ENCODE assay signal across 30 cellular contexts in the genomic region with DNA sequence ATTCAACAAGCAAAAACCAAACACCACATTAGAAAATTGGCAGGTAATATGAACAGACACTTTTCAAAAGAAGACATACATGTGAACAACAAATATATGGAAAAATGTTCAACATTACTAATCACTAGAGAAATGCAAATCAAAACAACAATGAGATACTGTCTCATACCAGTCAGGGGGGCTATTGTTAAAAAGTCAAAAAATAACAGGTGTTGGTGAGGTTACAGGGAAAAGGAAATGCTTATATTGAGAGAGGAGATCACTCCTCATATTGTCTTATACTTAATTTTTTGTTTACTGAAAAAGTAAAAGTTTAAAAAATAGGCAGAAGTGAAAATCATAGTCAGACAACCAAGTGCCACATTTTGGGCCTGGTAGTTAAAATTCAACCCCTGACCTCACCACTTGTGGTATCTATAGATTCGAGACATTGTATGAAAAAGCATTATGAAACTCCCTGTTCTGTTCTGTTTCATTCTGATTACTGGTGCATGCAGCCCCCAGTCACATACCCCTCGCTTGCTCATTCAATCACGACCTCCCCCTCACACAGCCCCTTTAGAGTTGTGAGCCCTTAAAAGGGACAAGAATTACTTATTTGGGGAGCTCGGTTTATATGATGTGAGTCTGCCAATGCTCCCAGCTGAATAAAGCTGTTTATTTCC.
"Had no signal": no experiment of that assay in that cellular context is flagged by ENCODE, and none has a peak within 500 bp of the region (broad histone marks: within the 10 kb centered on the region; RNA-seq: fewer than 3 reads in every experiment).

No MANE protein-coding gene starts in this region.

- H3K4me3 Mint-ChIP-seq: activated CD4-positive, alpha-beta T cell treated with anti-CD3 and anti-CD28 coated beads for 36 hours; activated naive CD8-positive, alpha-beta T cell; brain; natural killer cell treated with Interleukin-12 subunit alpha and Interleukin-12 subunit beta and Interleukin-15 and Interleukin-18, amount 100 ng/mL, for 72 hours; stimulated activated memory B cell treated with anti-CD40 and anti-IgM and Interleukin-4, amounts not matched to agents 10 μg/mL and 1 μg/mL and 100 μg/mL, for 72 hours; stimulated activated naive CD8-positive, alpha-beta T cell treated with anti-CD3 and anti-CD28 coated beads, Interleukin-15, amount 100 ng/mL, for 72 hours had no signal

- H3K9me3 Mint-ChIP-seq: natural killer cell treated with Interleukin-12 subunit alpha and Interleukin-12 subunit beta and Interleukin-15 and Interleukin-18, amount 100 ng/mL, for 72 hours had no signal

- DNase-seq: activated CD4-positive, alpha-beta T cell treated with anti-CD3 and anti-CD28 coated beads for 36 hours; activated CD4-positive, CD25-positive, alpha-beta regulatory T cell; activated effector memory CD4-positive, alpha-beta T cell treated with Interleukin-2 at 50 U/mL for 16 hours; activated naive CD4-positive, alpha-beta T cell treated with Interleukin-2 at 50 U/mL for 16 hours; aorta; cerebellar nuclear complex; colonic mucosa; effector CD8-positive, alpha-beta T cell; erythroblast; gastrocnemius medialis; glutamatergic neuron; islet precursor cell; left cardiac atrium; left ventricle myocardium superior; mucosa of descending colon; stimulated activated CD4-positive, alpha-beta T cell treated with anti-CD3 and anti-CD28 coated beads, Interleukin-1b, Interleukin-23, amount 100 ng/mL, for 48 hours; stimulated activated CD4-positive, alpha-beta T cell treated with anti-CD3 and anti-CD28 coated beads, Interleukin-4, amount 100 ng/mL, for 4 hours; stimulated activated CD8-positive, alpha-beta memory T cell treated with anti-CD3 and anti-CD28 coated beads, Interleukin-4, amount 100 ng/mL, for 48 hours; stimulated activated naive CD8-positive, alpha-beta T cell treated with anti-CD3 and anti-CD28 coated beads, Interleukin-15, amount 100 ng/mL, for 72 hours; substantia nigra; thyroid gland; upper lobe of right lung had no signal

- H3K4me1 ChIP-seq: colonic mucosa, gastrocnemius medialis, right atrium auricular region, upper lobe of right lung had no signal

- ATAC-seq: activated CD4-positive, alpha-beta T cell treated with anti-CD3 and anti-CD28 coated beads for 36 hours; gastrocnemius medialis; left cardiac atrium; left ventricle myocardium superior; mucosa of descending colon; natural killer cell treated with Interleukin-12 subunit alpha and Interleukin-12 subunit beta and Interleukin-15 and Interleukin-18, amount 100 ng/mL, for 72 hours; stimulated activated memory B cell treated with anti-CD40 and anti-IgM and Interleukin-4, amounts not matched to agents 10 μg/mL and 1 μg/mL and 100 μg/mL, for 72 hours; stimulated activated naive CD8-positive, alpha-beta T cell treated with anti-CD3 and anti-CD28 coated beads, Interleukin-15, amount 100 ng/mL, for 72 hours; upper lobe of right lung had no signal

- H3K36me3 ChIP-seq: cardiac muscle cell, colonic mucosa, gastrocnemius medialis, right atrium auricular region, thyroid gland, upper lobe of right lung had no signal

- H3K36me3 Mint-ChIP-seq: activated naive CD8-positive, alpha-beta T cell; brain; natural killer cell treated with Interleukin-12 subunit alpha and Interleukin-12 subunit beta and Interleukin-15 and Interleukin-18, amount 100 ng/mL, for 72 hours; stimulated activated memory B cell treated with anti-CD40 and anti-IgM and Interleukin-4, amounts not matched to agents 10 μg/mL and 1 μg/mL and 100 μg/mL, for 72 hours had no signal

- H3K27me3 ChIP-seq: cardiac muscle cell, colonic mucosa, gastrocnemius medialis, hepatocyte, right atrium auricular region, thyroid gland, upper lobe of right lung had no signal

- H3K4me3 ChIP-seq: cardiac muscle cell, colonic mucosa, gastrocnemius medialis, hepatocyte, mucosa of descending colon, right atrium auricular region, smooth muscle cell, thyroid gland, upper lobe of right lung had no signal

- H3K9me3 ChIP-seq: colonic mucosa, gastrocnemius medialis, mucosa of descending colon, right atrium auricular region, thyroid gland, upper lobe of right lung had no signal

- H3K27ac ChIP-seq: cardiac muscle cell, colonic mucosa, gastrocnemius medialis, hepatocyte, right atrium auricular region, thyroid gland, upper lobe of right lung had no signal

- H3K4me1 Mint-ChIP-seq: activated CD4-positive, alpha-beta T cell treated with anti-CD3 and anti-CD28 coated beads for 36 hours; brain; stimulated activated memory B cell treated with anti-CD40 and anti-IgM and Interleukin-4, amounts not matched to agents 10 μg/mL and 1 μg/mL and 100 μg/mL, for 72 hours; stimulated activated naive CD8-positive, alpha-beta T cell treated with anti-CD3 and anti-CD28 coated beads, Interleukin-15, amount 100 ng/mL, for 72 hours had no signal

- H3K27ac Mint-ChIP-seq: activated CD4-positive, alpha-beta T cell treated with anti-CD3 and anti-CD28 coated beads for 36 hours; activated naive CD8-positive, alpha-beta T cell; brain; natural killer cell treated with Interleukin-12 subunit alpha and Interleukin-12 subunit beta and Interleukin-15 and Interleukin-18, amount 100 ng/mL, for 72 hours; stimulated activated memory B cell treated with anti-CD40 and anti-IgM and Interleukin-4, amounts not matched to agents 10 μg/mL and 1 μg/mL and 100 μg/mL, for 72 hours; stimulated activated naive CD8-positive, alpha-beta T cell treated with anti-CD3 and anti-CD28 coated beads, Interleukin-15, amount 100 ng/mL, for 72 hours had no signal

- H3K27me3 Mint-ChIP-seq: activated CD4-positive, alpha-beta T cell treated with anti-CD3 and anti-CD28 coated beads for 36 hours; activated naive CD8-positive, alpha-beta T cell; brain; stimulated activated memory B cell treated with anti-CD40 and anti-IgM and Interleukin-4, amounts not matched to agents 10 μg/mL and 1 μg/mL and 100 μg/mL, for 72 hours; stimulated activated naive CD8-positive, alpha-beta T cell treated with anti-CD3 and anti-CD28 coated beads, Interleukin-15, amount 100 ng/mL, for 72 hours had no signal
